In the genomic region with DNA sequence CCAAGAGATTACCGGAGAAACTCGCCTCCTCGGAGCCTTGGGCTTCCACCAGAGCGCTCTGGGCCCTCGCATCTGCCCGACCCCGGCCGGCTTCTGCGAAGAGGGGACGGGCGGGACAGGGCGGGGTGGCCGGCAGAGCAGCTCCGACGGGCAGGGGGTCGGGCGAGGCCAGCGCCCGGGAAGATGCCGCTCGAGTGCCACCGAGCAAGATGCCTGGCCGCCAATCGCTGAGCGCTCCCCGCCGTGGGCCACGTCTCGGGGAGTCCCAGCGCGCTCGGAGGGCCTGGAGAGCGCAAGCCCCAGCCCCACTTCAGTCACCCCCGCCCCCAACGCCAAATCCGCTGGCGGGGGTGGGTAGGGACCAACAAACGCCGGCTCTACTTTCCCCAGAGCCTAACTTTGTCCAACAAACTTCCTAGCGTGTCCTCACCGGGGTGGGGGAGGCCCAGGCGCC, we compare ENCODE assay signal across 8 cellular contexts. TPM values are rescaled to one million over a fixed set of nuclear protein-coding genes. Genes with fewer than 3 reads are reported as not detected.
DNase-seq lines count a peak whose midpoint lies in the region; ATAC-seq, FAIRE-seq and TF ChIP-seq lines count a peak whose summit lies in the region.

No MANE protein-coding gene starts in this region.

- H3K18ac ChIP-seq in trophoblast cell (ENCODE audit: low read length): peak overlapping the region; percentile 88

- H2BK5ac ChIP-seq in trophoblast cell (ENCODE audit: low read depth, low read length, poor library complexity): peak overlapping the region; percentile 88

- peak overlapping the region; percentile 81 for H3K9ac ChIP-seq in trophoblast cell (ENCODE audit: low read length)

- peak overlapping the region; percentile 64 for H2AK5ac ChIP-seq in trophoblast cell (ENCODE audit: low read length)

- no peak for TF ChIP-seq EP300 in gastroesophageal sphincter (IDR thresholded peaks at IDR 0.05)

- DNase-seq in activated CD4-positive, alpha-beta T cell treated with anti-CD3 and anti-CD28 coated beads for 36 hours: peak; percentile 26
- no peak for DNase-seq in activated CD4-positive, alpha-beta T cell treated with anti-CD3 and anti-CD28 coated beads for 4 hours
- DNase-seq in WTC11 (ENCODE audit: low spot score) (no peak), trophoblast cell (no peak), urothelium cell line (ENCODE audit: low spot score) (no peak), NCI-H526 treated with DMSO at 0.1 percent for 48 hours (lab: John Stamatoyannopoulos, UW) (no peak)

- H3K79me2 ChIP-seq in trophoblast cell (ENCODE audit: control insufficient read depth, insufficient read depth, low read length, poor library complexity): peaks cover 23% of the 10 kb centered on the region

- H3K4ac ChIP-seq in trophoblast cell (ENCODE audit: low read depth, low read length): peak overlapping the region; percentile 96

- H3K4me2 ChIP-seq in trophoblast cell (ENCODE audit: low read length): peak overlapping the region; percentile 89

- no peak for FAIRE-seq in urothelium cell line (lab: Jason Lieb, UNC)

- peaks cover 15% of the 10 kb centered on the region for H3K79me1 ChIP-seq in trophoblast cell (ENCODE audit: low read length)

- ATAC-seq in activated CD4-positive, alpha-beta T cell treated with anti-CD3 and anti-CD28 coated beads for 36 hours: peak; percentile 51
- ATAC-seq in HG02943 (IDR thresholded peaks at IDR 0.05; ENCODE audit: low read depth, unreplicated experiment) (peak; percentile 37), WTC11 (peak; percentile 56), gastroesophageal sphincter (peak; percentile 44)

- no peak for TF ChIP-seq POLR2A in gastroesophageal sphincter (IDR thresholded peaks at IDR 0.05)

- H3K4me3 Mint-ChIP-seq in activated CD4-positive, alpha-beta T cell treated with anti-CD3 and anti-CD28 coated beads for 36 hours: peak overlapping the region; percentile 59
- H3K4me3 Mint-ChIP-seq in WTC11: peak overlapping the region; percentile 94

- peak overlapping the region; percentile 93 for H4K91ac ChIP-seq in trophoblast cell (ENCODE audit: low read depth, low read length)

- peaks cover 9% of the 10 kb centered on the region for H3K4me1 Mint-ChIP-seq in activated CD4-positive, alpha-beta T cell treated with anti-CD3 and anti-CD28 coated beads for 36 hours
- peaks cover 34% of the 10 kb centered on the region for H3K4me1 Mint-ChIP-seq in WTC11

- no peaks in the 10 kb centered on the region for H3K9me3 Mint-ChIP-seq in activated CD4-positive, alpha-beta T cell treated with anti-CD3 and anti-CD28 coated beads for 36 hours (ENCODE audit: low read depth)
- H3K9me3 Mint-ChIP-seq in WTC11: no peaks in the 10 kb centered on the region

- H3K27me3 Mint-ChIP-seq in activated CD4-positive, alpha-beta T cell treated with anti-CD3 and anti-CD28 coated beads for 36 hours: peaks cover 44% of the 10 kb centered on the region
- H3K27me3 Mint-ChIP-seq in WTC11 (ENCODE audit: low read depth): peaks cover 32% of the 10 kb centered on the region

- H3K36me3 Mint-ChIP-seq in activated CD4-positive, alpha-beta T cell treated with anti-CD3 and anti-CD28 coated beads for 36 hours (ENCODE audit: low read depth): no peaks in the 10 kb centered on the region
- no peaks in the 10 kb centered on the region for H3K36me3 Mint-ChIP-seq in WTC11

- CTCF ChIA-PET in activated CD4-positive, alpha-beta T cell treated with anti-CD3 and anti-CD28 coated beads for 36 hours (lab: Charles Lee): interaction anchor here (0.6 to 1.2 kb wide), 5 partner anchors 18 to 250 kb away, joined by 3 to 4 read pairs (median 3); no protein-coding TSS in a partner anchor
- CTCF ChIA-PET in WTC11 (lab: Charles Lee): interaction anchor here (0.6 to 3.2 kb wide), 17 partner anchors 14 to 233 kb away, joined by 3 to 26 read pairs (median 5); a partner anchor contains a TSS

- H2BK12ac ChIP-seq in trophoblast cell (ENCODE audit: low read length): peak overlapping the region; percentile 46

- H3K36me3 ChIP-seq in gastroesophageal sphincter: peaks cover 0 to 7% of the 10 kb centered on the region in 2 donors
- H3K36me3 ChIP-seq in trophoblast cell (ENCODE audit: control insufficient read depth in 1 of 2, insufficient read depth in 2 of 2, low read length in 2 of 2): peaks cover 4 to 6% of the 10 kb centered on the region in 2 experiments

- no CpG with 5 or more reads among the region's 42 CpGs for WGBS in gastroesophageal sphincter (ENCODE audit: low coverage in 1 of 2), 2 donors
- no CpG with 5 or more reads among the region's 42 CpGs for WGBS in trophoblast cell (ENCODE audit: extremely low coverage, insufficient coverage, insufficient read length)

- H3K23ac ChIP-seq in trophoblast cell (ENCODE audit: low read length): no peak overlapping the region

- H3K4me3 ChIP-seq in gastroesophageal sphincter (peak overlapping the region; percentile 61 to 91), trophoblast cell (ENCODE audit: low read depth, low read length) (peak overlapping the region; percentile 90)

- peak overlapping the region; percentile 88 for H2AFZ ChIP-seq in trophoblast cell (ENCODE audit: insufficient read depth, low read length, poor library complexity)

- peak overlapping the region; percentile 78 for H2BK120ac ChIP-seq in trophoblast cell (ENCODE audit: insufficient read depth, low read length, poor library complexity)

- H3K27ac ChIP-seq in gastroesophageal sphincter: peak overlapping the region; percentile 84 to 95 (median 94)
- H3K27ac ChIP-seq in trophoblast cell (ENCODE audit: low read depth, low read length): peak overlapping the region; percentile 83

- H3K9me3 ChIP-seq in gastroesophageal sphincter: no peaks in the 10 kb centered on the region
- H3K9me3 ChIP-seq in trophoblast cell (ENCODE audit: insufficient read depth, low read depth, low read length): no peaks in the 10 kb centered on the region

- peak overlapping the region; percentile 68 for H4K8ac ChIP-seq in trophoblast cell (ENCODE audit: low read depth, low read length)

- intact Hi-C loops in activated CD4-positive, alpha-beta T cell treated with anti-CD3 and anti-CD28 coated beads for 36 hours (cut with DNase I, micrococcal nuclease): loop anchor here in 1 of 2 experiments (5.0 kb wide), 1 partner anchor 36 kb away; no protein-coding TSS in a partner anchor

- TF ChIP-seq CTCF in WTC11 (IDR thresholded peaks at IDR 0.05): no peak
- TF ChIP-seq CTCF in gastroesophageal sphincter (IDR thresholded peaks at IDR 0.05): no peak

- H4K12ac ChIP-seq in trophoblast cell (ENCODE audit: low read depth, low read length): peak overlapping the region; percentile 92

- peaks cover 0 to 53% (median 3%) of the 10 kb centered on the region in 3 donors for H3K4me1 ChIP-seq in gastroesophageal sphincter
- H3K4me1 ChIP-seq in trophoblast cell (ENCODE audit: control insufficient read depth in 1 of 2, insufficient read depth in 2 of 2, low read length in 2 of 2): peaks cover 6 to 14% of the 10 kb centered on the region in 2 experiments

- H3K27me3 ChIP-seq in gastroesophageal sphincter (no peaks in the 10 kb centered on the region), trophoblast cell (ENCODE audit: insufficient read depth, low read length) (no peaks in the 10 kb centered on the region)

- no peak overlapping the region for H3K27ac Mint-ChIP-seq in activated CD4-positive, alpha-beta T cell treated with anti-CD3 and anti-CD28 coated beads for 36 hours
- H3K27ac Mint-ChIP-seq in WTC11: peak overlapping the region; percentile 95

- H3K14ac ChIP-seq in trophoblast cell (ENCODE audit: low read length): peak overlapping the region; percentile 88

- POLR2A ChIA-PET in activated CD4-positive, alpha-beta T cell treated with anti-CD3 and anti-CD28 coated beads for 36 hours (lab: Charles Lee): no interaction called here
- POLR2A ChIA-PET in WTC11 (lab: Charles Lee): interaction anchor here (0.6 to 2.3 kb wide), 3 partner anchors 45 to 165 kb away, joined by 4 to 6 read pairs (median 5); no protein-coding TSS in a partner anchor

TF ChIP-seq in WTC11, 78 proteins besides CTCF, POLR2A, EP300 and RAD21:
- TF ChIP-seq, protein P1, sequence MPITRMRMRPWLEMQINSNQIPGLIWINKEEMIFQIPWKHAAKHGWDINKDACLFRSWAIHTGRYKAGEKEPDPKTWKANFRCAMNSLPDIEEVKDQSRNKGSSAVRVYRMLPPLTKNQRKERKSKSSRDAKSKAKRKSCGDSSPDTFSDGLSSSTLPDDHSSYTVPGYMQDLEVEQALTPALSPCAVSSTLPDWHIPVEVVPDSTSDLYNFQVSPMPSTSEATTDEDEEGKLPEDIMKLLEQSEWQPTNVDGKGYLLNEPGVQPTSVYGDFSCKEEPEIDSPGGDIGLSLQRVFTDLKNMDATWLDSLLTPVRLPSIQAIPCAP (CRISPR knock-in tag; IDR thresholded peaks at IDR 0.05): no peak
- no peak for TF ChIP-seq GTF2I (CRISPR knock-in tag; conservative IDR thresholded peaks at IDR 0.05)
- TF ChIP-seq, protein P2, sequence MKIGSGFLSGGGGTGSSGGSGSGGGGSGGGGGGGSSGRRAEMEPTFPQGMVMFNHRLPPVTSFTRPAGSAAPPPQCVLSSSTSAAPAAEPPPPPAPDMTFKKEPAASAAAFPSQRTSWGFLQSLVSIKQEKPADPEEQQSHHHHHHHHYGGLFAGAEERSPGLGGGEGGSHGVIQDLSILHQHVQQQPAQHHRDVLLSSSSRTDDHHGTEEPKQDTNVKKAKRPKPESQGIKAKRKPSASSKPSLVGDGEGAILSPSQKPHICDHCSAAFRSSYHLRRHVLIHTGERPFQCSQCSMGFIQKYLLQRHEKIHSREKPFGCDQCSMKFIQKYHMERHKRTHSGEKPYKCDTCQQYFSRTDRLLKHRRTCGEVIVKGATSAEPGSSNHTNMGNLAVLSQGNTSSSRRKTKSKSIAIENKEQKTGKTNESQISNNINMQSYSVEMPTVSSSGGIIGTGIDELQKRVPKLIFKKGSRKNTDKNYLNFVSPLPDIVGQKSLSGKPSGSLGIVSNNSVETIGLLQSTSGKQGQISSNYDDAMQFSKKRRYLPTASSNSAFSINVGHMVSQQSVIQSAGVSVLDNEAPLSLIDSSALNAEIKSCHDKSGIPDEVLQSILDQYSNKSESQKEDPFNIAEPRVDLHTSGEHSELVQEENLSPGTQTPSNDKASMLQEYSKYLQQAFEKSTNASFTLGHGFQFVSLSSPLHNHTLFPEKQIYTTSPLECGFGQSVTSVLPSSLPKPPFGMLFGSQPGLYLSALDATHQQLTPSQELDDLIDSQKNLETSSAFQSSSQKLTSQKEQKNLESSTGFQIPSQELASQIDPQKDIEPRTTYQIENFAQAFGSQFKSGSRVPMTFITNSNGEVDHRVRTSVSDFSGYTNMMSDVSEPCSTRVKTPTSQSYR (CRISPR knock-in tag; IDR thresholded peaks at IDR 0.05): 0 out of 2 replicates have a peak, but pooled peaks have one; percentile 31
- TF ChIP-seq RORB (CRISPR knock-in tag; IDR thresholded peaks at IDR 0.05): no peak
- 0 out of 2 replicates have a peak, but pooled peaks have one; percentile 40 for TF ChIP-seq MYBL2 (CRISPR knock-in tag; IDR thresholded peaks at IDR 0.05)
TF ChIP-seq in WTC11: peak in this region for 2.

RNA-seq across cellular contexts. Expression of a gene that starts 0.5 kb away (rescaled TPM):
- total RNA-seq in activated CD4-positive, alpha-beta T cell treated with anti-CD3 and anti-CD28 coated beads for 36 hours: under 1 TPM; 0.46 to 0.54 TPM
- 9.3 to 14.8 TPM (median 9.6 TPM) in 3 replicates for total RNA-seq in WTC11 (2021)
- 10 to 100 TPM; 33.9 to 40.2 (median 38.3) TPM for total RNA-seq in gastroesophageal sphincter
- 28.1 and 29.7 TPM in 2 replicates for polyA plus RNA-seq in trophoblast cell (2013)
